ENCODE assay signal across 8 cellular contexts in genomic region chr3:49132437-49133225, GRCh38.
DNase-seq lines count a peak whose midpoint lies in the region; ATAC-seq lines count a peak whose summit lies in the region.

Gene LAMB2, minus strand, starts transcription at chr3:49133050. Its CDS starts 183 bp downstream, at chr3:49132867.

- peak; percentile 89 for DNase-seq in EL
- peak; percentile 44 for DNase-seq in NCI-H526 treated with DMSO at 0.1 percent for 48 hours (lab: John Stamatoyannopoulos, UW)
- DNase-seq in dedifferentiated amniotic fluid mesenchymal stem cell (ENCODE audit: extremely low spot score) = peak; percentile 81
- peak; percentile 58 for DNase-seq in kidney glomerular epithelial cell (lab: John Stamatoyannopoulos, UW)
- no peak for DNase-seq in NK-92 (lab: John Stamatoyannopoulos, UW; ENCODE audit: unreplicated experiment)
- DNase-seq in stimulated activated CD4-positive, alpha-beta T cell treated with anti-CD3 and anti-CD28 coated beads, Interleukin-4, amount 100 ng/mL, for 24 hours = no peak

- peak within 1 kb of the TSS; percentile 20 to 92 (median 84) for H3K27ac ChIP-seq in skin epidermis

- ATAC-seq in GM21526 (IDR thresholded peaks at IDR 0.05; ENCODE audit: low FRiP score, unreplicated experiment) = no peak

- H3K4me3 ChIP-seq in skin epidermis = peak within 1 kb of the TSS; percentile 43 to 64 (median 58)

Comparison
In these comparisons a context has a peak if more than half of its experiments do, and no peak if none do; other contexts are left out.
1. DNase-seq: peak in EL (single experiment), NCI-H526 treated with DMSO at 0.1 percent for 48 hours (single experiment), dedifferentiated amniotic fluid mesenchymal stem cell (single experiment) and kidney glomerular epithelial cell (single experiment); none in NK-92 (single experiment) and stimulated activated CD4-positive, alpha-beta T cell treated with anti-CD3 and anti-CD28 coated beads, Interleukin-4, amount 100 ng/mL, for 24 hours (single experiment).